20 cellular contexts compared by ENCODE assay signal in the genomic region with DNA sequence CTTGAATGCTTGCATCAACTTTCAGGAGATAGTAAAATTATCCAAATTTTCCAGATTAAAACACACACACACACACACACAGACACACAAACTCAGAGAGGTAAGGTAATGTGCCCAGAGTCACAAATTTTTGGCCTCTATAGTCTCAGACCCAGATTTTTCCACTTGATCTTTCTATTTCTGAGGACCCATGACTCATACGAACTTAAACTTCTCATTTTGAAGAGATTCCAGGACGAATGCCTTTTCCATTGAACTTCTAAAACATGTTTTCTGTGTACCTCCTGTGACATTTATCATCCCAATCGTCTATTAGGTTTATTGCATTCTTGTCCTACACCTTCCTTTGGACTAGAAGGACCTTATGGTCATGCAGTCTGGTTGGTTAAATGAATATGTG.
DNase-seq lines count a peak whose midpoint lies in the region; ATAC-seq, FAIRE-seq and TF ChIP-seq lines count a peak whose summit lies in the region.
"Had no signal": no experiment of that assay in that cellular context is flagged by ENCODE, and none has a peak within 500 bp of the region (broad histone marks: within the 10 kb centered on the region; RNA-seq: fewer than 3 reads in every experiment).

No MANE protein-coding gene starts in this region.

- H3K9ac ChIP-seq in astrocyte (ENCODE audit: low read length), result no peak overlapping the region
- H3K9ac ChIP-seq: BLaER1 treated with 17β-estradiol and CSF1 and Interleukin-3, amounts not matched to agents 10 nM and 100 nM had no signal

- no peaks in the 10 kb centered on the region for H3K27me3 ChIP-seq in astrocyte (ENCODE audit: insufficient read depth, low read length)
- H3K27me3 ChIP-seq: BLaER1 treated with 17β-estradiol and CSF1 and Interleukin-3, amounts not matched to agents 10 nM and 100 nM had no signal

- H3K79me2 ChIP-seq in astrocyte (ENCODE audit: insufficient read depth, low read length), result no peaks in the 10 kb centered on the region

- H3K4me3 Mint-ChIP-seq in astrocyte (ENCODE audit: unreplicated experiment), result no peak overlapping the region
- H3K4me3 Mint-ChIP-seq: B cell; CD4-positive, CD25-positive, alpha-beta regulatory T cell; CD8-positive, alpha-beta memory T cell had no signal

- no peaks in the 10 kb centered on the region for H4K20me1 ChIP-seq in astrocyte (ENCODE audit: insufficient read depth, low read length)
- H4K20me1 ChIP-seq: BLaER1 treated with 17β-estradiol and CSF1 and Interleukin-3, amounts not matched to agents 10 nM and 100 nM had no signal

- no peaks in the 10 kb centered on the region for H3K4me1 Mint-ChIP-seq in astrocyte (ENCODE audit: low read depth, unreplicated experiment)
- H3K4me1 Mint-ChIP-seq: B cell; CD4-positive, CD25-positive, alpha-beta regulatory T cell; CD8-positive, alpha-beta memory T cell had no signal

- H3K9me3 ChIP-seq in astrocyte (ENCODE audit: insufficient read depth, low read depth, low read length), result no peaks in the 10 kb centered on the region
- H3K9me3 ChIP-seq: BLaER1 treated with 17β-estradiol and CSF1 and Interleukin-3, amounts not matched to agents 10 nM and 100 nM; HAP-1 had no signal

- no peak for TF ChIP-seq POLR2A in GM12892 (IDR thresholded peaks at IDR 0.05; ENCODE audit: low read depth, low read length)

- no peak overlapping the region for H2AFZ ChIP-seq in astrocyte (ENCODE audit: low read depth, low read length)

- H3K36me3 Mint-ChIP-seq in astrocyte (ENCODE audit: low read depth, unreplicated experiment), result no peaks in the 10 kb centered on the region
- H3K36me3 Mint-ChIP-seq: CD4-positive, CD25-positive, alpha-beta regulatory T cell; CD8-positive, alpha-beta memory T cell had no signal

- no peaks in the 10 kb centered on the region for H3K4me1 ChIP-seq in astrocyte (ENCODE audit: insufficient read depth, low read length)
- H3K4me1 ChIP-seq: BLaER1 treated with 17β-estradiol and CSF1 and Interleukin-3, amounts not matched to agents 10 nM and 100 nM; HAP-1 had no signal

- H3K4me3 ChIP-seq in astrocyte (ENCODE audit: insufficient read depth, low read depth, low read length) (no peak overlapping the region), fibroblast of mammary gland (ENCODE audit: control insufficient read depth, low read depth, low read length) (no peak overlapping the region)
- H3K4me3 ChIP-seq: BLaER1 treated with 17β-estradiol and CSF1 and Interleukin-3, amounts not matched to agents 10 nM and 100 nM; HAP-1; K562 had no signal

- DNase-seq in GM12892 (ENCODE audit: insufficient read length) (no peak), astrocyte (ENCODE audit: low read depth) (peak; percentile 36), fibroblast of mammary gland (ENCODE audit: low read depth) (peak; percentile 12), SKM-1 (lab: John Stamatoyannopoulos, UW; ENCODE audit: unreplicated experiment) (no peak)
- no peak for DNase-seq in effector CD8-positive, alpha-beta T cell (lab: John Stamatoyannopoulos, UW)
- DNase-seq: 8988T; CD4-positive, CD25-positive, alpha-beta regulatory T cell; CD8-positive, alpha-beta memory T cell; COR-L47; DMS 273 treated with DMSO at 0.1 percent for 48 hours; DMS53; GDM1 had no signal

- peak; percentile 9 for FAIRE-seq in GM12892 (lab: Jason Lieb, UNC)
- FAIRE-seq in astrocyte (lab: Jason Lieb, UNC), result peak; percentile 54
- FAIRE-seq: GM19239, K562 had no signal

- no peak overlapping the region for H3K4me2 ChIP-seq in astrocyte (ENCODE audit: low read length)
- H3K4me2 ChIP-seq: BLaER1 treated with 17β-estradiol and CSF1 and Interleukin-3, amounts not matched to agents 10 nM and 100 nM had no signal

- H3K27ac Mint-ChIP-seq in astrocyte (ENCODE audit: unreplicated experiment), result no peak overlapping the region
- H3K27ac Mint-ChIP-seq: B cell; CD8-positive, alpha-beta memory T cell had no signal

- no peaks in the 10 kb centered on the region for H3K36me3 ChIP-seq in astrocyte (ENCODE audit: insufficient read depth, low read length)
- H3K36me3 ChIP-seq: BLaER1 treated with 17β-estradiol and CSF1 and Interleukin-3, amounts not matched to agents 10 nM and 100 nM; HAP-1 had no signal

- TF ChIP-seq CTCF in astrocyte (IDR thresholded peaks at IDR 0.05; ENCODE audit: insufficient read depth, low read depth, low read length) (no peak), fibroblast of mammary gland (conservative IDR thresholded peaks at IDR 0.05; ENCODE audit: control insufficient read depth, insufficient read depth, low read depth, low read length) (no peak)

- H3K27ac ChIP-seq in astrocyte (ENCODE audit: low read depth, low read length), result no peak overlapping the region
- H3K27ac ChIP-seq: BLaER1 treated with 17β-estradiol and CSF1 and Interleukin-3, amounts not matched to agents 10 nM and 100 nM; HL-60 had no signal

- H3K27me3 Mint-ChIP-seq in astrocyte (ENCODE audit: low read depth, unreplicated experiment), result peaks cover 1% of the 10 kb centered on the region
- H3K27me3 Mint-ChIP-seq: CD4-positive, CD25-positive, alpha-beta regulatory T cell had no signal

- ATAC-seq in HG02623 (IDR thresholded peaks at IDR 0.05; ENCODE audit: unreplicated experiment), result no peak
- no peak for ATAC-seq in HG03039 (IDR thresholded peaks at IDR 0.05; ENCODE audit: unreplicated experiment)
- ATAC-seq: K562 had no signal

- peaks cover 1% of the 10 kb centered on the region for H3K9me3 Mint-ChIP-seq in astrocyte (ENCODE audit: unreplicated experiment)

Comparison
In these comparisons a context has a peak if more than half of its experiments do, and no peak if none do; other contexts are left out.
1. DNase-seq: peak in astrocyte (single experiment) and fibroblast of mammary gland (single experiment); none in GM12892 (single experiment), effector CD8-positive, alpha-beta T cell (single experiment) and SKM-1 (single experiment).